3 cellular contexts compared by ENCODE assay signal in the genomic region with DNA sequence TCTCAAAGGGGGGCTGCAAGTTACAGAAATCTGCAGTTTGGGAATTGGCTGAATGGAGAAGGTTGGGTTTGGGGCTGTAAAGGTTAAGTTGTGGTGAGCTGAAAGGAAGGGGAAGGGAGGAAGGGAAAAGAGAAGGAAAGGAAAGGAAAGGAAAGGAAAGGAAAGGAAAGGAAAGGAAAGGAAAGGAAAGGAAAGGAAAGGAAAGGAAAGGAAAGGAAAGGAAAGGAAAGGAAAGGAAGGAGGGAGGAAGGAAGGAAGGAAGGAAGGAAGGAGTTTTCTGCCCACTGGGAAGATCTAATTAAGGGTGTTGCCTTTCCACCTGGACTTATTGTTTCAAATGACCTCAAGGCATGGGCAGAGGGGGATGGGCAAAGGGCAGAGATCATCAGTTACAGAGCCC. TPM values are rescaled to one million over a fixed set of nuclear protein-coding genes. Genes with fewer than 3 reads are reported as not detected.
"Had no signal": no experiment of that assay in that cellular context is flagged by ENCODE, and none has a peak within 500 bp of the region (broad histone marks: within the 10 kb centered on the region; RNA-seq: fewer than 3 reads in every experiment).

No MANE protein-coding gene starts in this region.

RNA-seq across cellular contexts. Expression of a gene that starts 16.2 kb away (rescaled TPM):
- total RNA-seq: activated T-helper 1 cell treated with anti-CD3 and anti-CD28 coated beads, Interleukin-12 subunit alpha, Interleukin-12 subunit beta, Interleukin-2, Interleukin-4 antibody, amounts not matched to agents 30 ng/mL and 10 ng/mL and 1 ng/mL, durations not matched to agents 14 hours and 24 hours and 36 hours; activated T-helper 2 cell treated with anti-CD3 and anti-CD28 coated beads, Interferon-gamma antibody, Interleukin-2, Interleukin-4, amounts not matched to agents 10 μg/mL and 5 μg/mL and 100 μg/mL, durations not matched to agents 14 hours and 24 hours and 36 hours; cardiac muscle cell had no signal
